In the genomic region with DNA sequence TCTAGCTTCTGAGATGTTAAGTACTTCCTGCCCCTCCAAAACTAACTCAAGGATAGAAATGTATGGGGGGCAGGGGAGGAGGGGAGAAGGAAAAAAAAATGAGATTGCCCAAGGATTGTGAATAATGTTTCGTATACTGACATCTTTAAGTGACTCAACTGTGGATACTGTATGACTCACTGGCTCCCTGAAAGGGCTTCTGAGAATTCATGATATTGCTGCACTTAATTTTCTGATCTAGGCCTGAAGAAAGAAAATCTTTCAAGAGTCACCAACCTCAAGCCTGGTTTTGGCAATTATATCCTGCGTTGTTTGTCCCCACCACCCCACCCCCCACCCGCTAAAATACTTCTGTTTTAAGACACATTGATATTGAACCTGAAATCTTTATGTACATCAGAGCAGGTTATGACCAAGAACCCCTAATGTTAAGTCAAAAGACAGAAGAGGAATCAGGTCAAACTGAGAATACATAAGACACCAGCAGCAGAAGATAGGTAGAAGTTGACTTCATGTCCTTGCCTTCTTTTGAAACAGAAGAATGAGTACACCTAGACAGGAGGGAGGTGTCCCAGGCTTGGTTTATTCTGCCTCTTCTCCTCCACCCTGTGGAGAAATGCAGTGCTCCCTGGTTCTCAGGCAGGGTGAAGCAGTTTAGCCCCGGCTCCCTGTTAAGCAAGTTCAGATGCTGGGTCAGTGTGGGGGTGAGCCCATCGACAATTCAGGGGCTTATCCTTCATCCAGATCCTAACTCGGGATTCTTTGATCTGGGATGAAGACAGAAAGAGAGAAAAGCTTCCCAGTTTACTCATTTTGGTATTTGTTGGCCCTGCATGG, we compare ENCODE assay signal across 10 cellular contexts. TPM values are rescaled to one million over a fixed set of nuclear protein-coding genes. Genes with fewer than 3 reads are reported as not detected.
DNase-seq lines count a peak whose midpoint lies in the region; ATAC-seq and TF ChIP-seq lines count a peak whose summit lies in the region.
"Had no signal": no experiment of that assay in that cellular context is flagged by ENCODE, and none has a peak within 500 bp of the region (broad histone marks: within the 10 kb centered on the region; RNA-seq: fewer than 3 reads in every experiment).

No MANE protein-coding gene starts in this region.

- in situ Hi-C loops in KBM-7 (cut with MboI; ENCODE audit: low pct_unique_long_range_greater_than_20kb, low sequenced_read_pairs) = no loop called here

- no peak overlapping the region for H3K27ac ChIP-seq in body of pancreas

- no peaks in the 10 kb centered on the region for H3K27me3 ChIP-seq in body of pancreas

- WGBS in body of pancreas, 2 donors = 65 to 78% methylated on average over 6 of the region's 6 CpGs

- no peaks in the 10 kb centered on the region for H3K9me3 ChIP-seq in body of pancreas

- peak; percentile 41 for DNase-seq in activated T-cell treated with anti-CD3 and anti-CD28 coated beads, Interleukin-2, amount 50 U/mL, for 24 hours
- DNase-seq in activated T-cell treated with anti-CD3 and anti-CD28 coated beads, Interleukin-2, amount 50 U/mL, for 1 hour = no peak
- peak; percentile 47 for DNase-seq in epithelial cell of proximal tubule (ENCODE audit: low read depth)
- DNase-seq in stimulated activated naive B cell treated with anti-CD40 and anti-IgM and Interleukin-4, amounts not matched to agents 10 μg/mL and 1 μg/mL and 100 μg/mL, for 72 hours = no peak
- DNase-seq in KBM-7 = no peak
- DNase-seq in body of pancreas = no peak
- DNase-seq: T-helper 9 cell had no signal

- H3K9me3 Mint-ChIP-seq in activated T-cell treated with anti-CD3 and anti-CD28 coated beads, Interleukin-2, amount 50 U/mL, for 24 hours = no peaks in the 10 kb centered on the region
- no peaks in the 10 kb centered on the region for H3K9me3 Mint-ChIP-seq in stimulated activated naive B cell treated with anti-CD40 and anti-IgM and Interleukin-4, amounts not matched to agents 10 μg/mL and 1 μg/mL and 100 μg/mL, for 72 hours

- H3K27ac Mint-ChIP-seq in activated T-cell treated with anti-CD3 and anti-CD28 coated beads, Interleukin-2, amount 50 U/mL, for 24 hours = peak overlapping the region; percentile 98
- H3K27ac Mint-ChIP-seq in stimulated activated naive B cell treated with anti-CD40 and anti-IgM and Interleukin-4, amounts not matched to agents 10 μg/mL and 1 μg/mL and 100 μg/mL, for 72 hours = peak overlapping the region; percentile 75

- no peak for TF ChIP-seq POLR2A in body of pancreas (IDR thresholded peaks at IDR 0.05)

- H3K27me3 Mint-ChIP-seq in activated T-cell treated with anti-CD3 and anti-CD28 coated beads, Interleukin-2, amount 50 U/mL, for 24 hours = no peaks in the 10 kb centered on the region
- no peaks in the 10 kb centered on the region for H3K27me3 Mint-ChIP-seq in stimulated activated naive B cell treated with anti-CD40 and anti-IgM and Interleukin-4, amounts not matched to agents 10 μg/mL and 1 μg/mL and 100 μg/mL, for 72 hours

- no peak overlapping the region for H3K4me3 ChIP-seq in epithelial cell of proximal tubule (ENCODE audit: low read depth, low read length)
- no peak overlapping the region for H3K4me3 ChIP-seq in body of pancreas

- no peak for TF ChIP-seq CTCF in epithelial cell of proximal tubule (conservative IDR thresholded peaks at IDR 0.05; ENCODE audit: low read depth, low read length)
- TF ChIP-seq CTCF in body of pancreas (IDR thresholded peaks at IDR 0.05) = no peak

- H3K4me3 Mint-ChIP-seq in activated T-cell treated with anti-CD3 and anti-CD28 coated beads, Interleukin-2, amount 50 U/mL, for 24 hours = peak overlapping the region; percentile 53
- no peak overlapping the region for H3K4me3 Mint-ChIP-seq in stimulated activated naive B cell treated with anti-CD40 and anti-IgM and Interleukin-4, amounts not matched to agents 10 μg/mL and 1 μg/mL and 100 μg/mL, for 72 hours

- intact Hi-C loops in body of pancreas (cut with DNase I) = no loop called here

- H3K36me3 ChIP-seq in body of pancreas (replicated peaks in 1 of 2; ENCODE audit: insufficient read depth in 1 of 2, low read depth in 2 of 2) = peaks cover 0 to 9% of the 10 kb centered on the region in 2 donors

- ATAC-seq in SK-N-SH treated with all-trans-retinoic acid at 6 μM for 48 hours (peak; percentile 19; the same call in 1 of the 3 replicates), GM21825 (IDR thresholded peaks at IDR 0.05; ENCODE audit: unreplicated experiment) (no peak), body of pancreas (no peak)
- no peak for ATAC-seq in stimulated activated naive B cell treated with anti-CD40 and anti-IgM and Interleukin-4, amounts not matched to agents 10 μg/mL and 1 μg/mL and 100 μg/mL, for 72 hours (replicated peaks)
- ATAC-seq: sciatic nerve had no signal

- peaks cover 60% of the 10 kb centered on the region for H3K36me3 Mint-ChIP-seq in activated T-cell treated with anti-CD3 and anti-CD28 coated beads, Interleukin-2, amount 50 U/mL, for 24 hours (ENCODE audit: low read depth)
- H3K36me3 Mint-ChIP-seq in stimulated activated naive B cell treated with anti-CD40 and anti-IgM and Interleukin-4, amounts not matched to agents 10 μg/mL and 1 μg/mL and 100 μg/mL, for 72 hours = peaks cover 28 to 29% of the 10 kb centered on the region in 2 donors

- H3K4me1 Mint-ChIP-seq in activated T-cell treated with anti-CD3 and anti-CD28 coated beads, Interleukin-2, amount 50 U/mL, for 24 hours (ENCODE audit: low read depth) = peaks cover 61% of the 10 kb centered on the region
- peaks cover 15 to 28% of the 10 kb centered on the region in 2 donors for H3K4me1 Mint-ChIP-seq in stimulated activated naive B cell treated with anti-CD40 and anti-IgM and Interleukin-4, amounts not matched to agents 10 μg/mL and 1 μg/mL and 100 μg/mL, for 72 hours

- peaks cover 11% of the 10 kb centered on the region for H3K4me1 ChIP-seq in body of pancreas

TF ChIP-seq in SK-N-SH treated with all-trans-retinoic acid at 6 μM for 48 hours, 23 proteins besides CTCF, POLR2A, EP300 and RAD21:
- TF ChIP-seq, protein P1, sequence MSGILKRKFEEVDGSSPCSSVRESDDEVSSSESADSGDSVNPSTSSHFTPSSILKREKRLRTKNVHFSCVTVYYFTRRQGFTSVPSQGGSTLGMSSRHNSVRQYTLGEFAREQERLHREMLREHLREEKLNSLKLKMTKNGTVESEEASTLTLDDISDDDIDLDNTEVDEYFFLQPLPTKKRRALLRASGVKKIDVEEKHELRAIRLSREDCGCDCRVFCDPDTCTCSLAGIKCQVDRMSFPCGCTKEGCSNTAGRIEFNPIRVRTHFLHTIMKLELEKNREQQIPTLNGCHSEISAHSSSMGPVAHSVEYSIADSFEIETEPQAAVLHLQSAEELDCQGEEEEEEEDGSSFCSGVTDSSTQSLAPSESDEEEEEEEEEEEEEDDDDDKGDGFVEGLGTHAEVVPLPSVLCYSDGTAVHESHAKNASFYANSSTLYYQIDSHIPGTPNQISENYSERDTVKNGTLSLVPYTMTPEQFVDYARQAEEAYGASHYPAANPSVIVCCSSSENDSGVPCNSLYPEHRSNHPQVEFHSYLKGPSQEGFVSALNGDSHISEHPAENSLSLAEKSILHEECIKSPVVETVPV (CRISPR knock-in tag; IDR thresholded peaks at IDR 0.05) = no peak
- TF ChIP-seq TCF4 (CRISPR knock-in tag; IDR thresholded peaks at IDR 0.05; ENCODE audit: borderline replicate concordance) (no peak), RARB (CRISPR knock-in tag; IDR thresholded peaks at IDR 0.05) (no peak), ISL1 (CRISPR knock-in tag; IDR thresholded peaks at IDR 0.05) (no peak), ARNTL (CRISPR knock-in tag; IDR thresholded peaks at IDR 0.05; ENCODE audit: borderline replicate concordance, low read depth) (no peak)
- TF ChIP-seq, protein P2, sequence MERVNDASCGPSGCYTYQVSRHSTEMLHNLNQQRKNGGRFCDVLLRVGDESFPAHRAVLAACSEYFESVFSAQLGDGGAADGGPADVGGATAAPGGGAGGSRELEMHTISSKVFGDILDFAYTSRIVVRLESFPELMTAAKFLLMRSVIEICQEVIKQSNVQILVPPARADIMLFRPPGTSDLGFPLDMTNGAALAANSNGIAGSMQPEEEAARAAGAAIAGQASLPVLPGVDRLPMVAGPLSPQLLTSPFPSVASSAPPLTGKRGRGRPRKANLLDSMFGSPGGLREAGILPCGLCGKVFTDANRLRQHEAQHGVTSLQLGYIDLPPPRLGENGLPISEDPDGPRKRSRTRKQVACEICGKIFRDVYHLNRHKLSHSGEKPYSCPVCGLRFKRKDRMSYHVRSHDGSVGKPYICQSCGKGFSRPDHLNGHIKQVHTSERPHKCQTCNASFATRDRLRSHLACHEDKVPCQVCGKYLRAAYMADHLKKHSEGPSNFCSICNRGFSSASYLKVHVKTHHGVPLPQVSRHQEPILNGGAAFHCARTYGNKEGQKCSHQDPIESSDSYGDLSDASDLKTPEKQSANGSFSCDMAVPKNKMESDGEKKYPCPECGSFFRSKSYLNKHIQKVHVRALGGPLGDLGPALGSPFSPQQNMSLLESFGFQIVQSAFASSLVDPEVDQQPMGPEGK (CRISPR knock-in tag; IDR thresholded peaks at IDR 0.05; ENCODE audit: borderline replicate concordance) = 0 out of 2 replicates have a peak, but pooled peaks have one; percentile 28
- TF ChIP-seq, protein P3, sequence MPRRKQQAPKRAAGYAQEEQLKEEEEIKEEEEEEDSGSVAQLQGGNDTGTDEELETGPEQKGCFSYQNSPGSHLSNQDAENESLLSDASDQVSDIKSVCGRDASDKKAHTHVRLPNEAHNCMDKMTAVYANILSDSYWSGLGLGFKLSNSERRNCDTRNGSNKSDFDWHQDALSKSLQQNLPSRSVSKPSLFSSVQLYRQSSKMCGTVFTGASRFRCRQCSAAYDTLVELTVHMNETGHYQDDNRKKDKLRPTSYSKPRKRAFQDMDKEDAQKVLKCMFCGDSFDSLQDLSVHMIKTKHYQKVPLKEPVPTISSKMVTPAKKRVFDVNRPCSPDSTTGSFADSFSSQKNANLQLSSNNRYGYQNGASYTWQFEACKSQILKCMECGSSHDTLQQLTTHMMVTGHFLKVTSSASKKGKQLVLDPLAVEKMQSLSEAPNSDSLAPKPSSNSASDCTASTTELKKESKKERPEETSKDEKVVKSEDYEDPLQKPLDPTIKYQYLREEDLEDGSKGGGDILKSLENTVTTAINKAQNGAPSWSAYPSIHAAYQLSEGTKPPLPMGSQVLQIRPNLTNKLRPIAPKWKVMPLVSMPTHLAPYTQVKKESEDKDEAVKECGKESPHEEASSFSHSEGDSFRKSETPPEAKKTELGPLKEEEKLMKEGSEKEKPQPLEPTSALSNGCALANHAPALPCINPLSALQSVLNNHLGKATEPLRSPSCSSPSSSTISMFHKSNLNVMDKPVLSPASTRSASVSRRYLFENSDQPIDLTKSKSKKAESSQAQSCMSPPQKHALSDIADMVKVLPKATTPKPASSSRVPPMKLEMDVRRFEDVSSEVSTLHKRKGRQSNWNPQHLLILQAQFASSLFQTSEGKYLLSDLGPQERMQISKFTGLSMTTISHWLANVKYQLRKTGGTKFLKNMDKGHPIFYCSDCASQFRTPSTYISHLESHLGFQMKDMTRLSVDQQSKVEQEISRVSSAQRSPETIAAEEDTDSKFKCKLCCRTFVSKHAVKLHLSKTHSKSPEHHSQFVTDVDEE (CRISPR knock-in tag; IDR thresholded peaks at IDR 0.05) = no peak

RNA-seq across cellular contexts. Expression of a gene that starts 3.3 kb away (rescaled TPM):
- total RNA-seq in epithelial cell of proximal tubule (2.7 and 9.3 TPM in 2 replicates), body of pancreas (10 to 100 TPM in 1 of 2 donors, 1 to 10 TPM in 1; 6.7 to 11.9 TPM)

RNA-seq across cellular contexts. Expression of a gene that starts 46.3 kb away (rescaled TPM):
- 14.6 and 20.5 TPM in 2 replicates for total RNA-seq in epithelial cell of proximal tubule
- total RNA-seq in body of pancreas = 1 to 10 TPM; 9.2 to 9.3 TPM

RNA-seq across cellular contexts. Expression of a gene that starts 56.5 kb away (rescaled TPM):
- total RNA-seq in epithelial cell of proximal tubule = 13.5 and 21.9 TPM in 2 replicates
- 10 to 100 TPM; 17.4 to 25.1 TPM for total RNA-seq in body of pancreas

Comparison
In these comparisons a context has a peak if more than half of its experiments do, and no peak if none do; other contexts are left out.
1. DNase-seq: peak in activated T-cell treated with anti-CD3 and anti-CD28 coated beads, Interleukin-2, amount 50 U/mL, for 24 hours (single experiment) and epithelial cell of proximal tubule (single experiment); none in activated T-cell treated with anti-CD3 and anti-CD28 coated beads, Interleukin-2, amount 50 U/mL, for 1 hour (single experiment), stimulated activated naive B cell treated with anti-CD40 and anti-IgM and Interleukin-4, amounts not matched to agents 10 μg/mL and 1 μg/mL and 100 μg/mL, for 72 hours (single experiment), KBM-7 (single experiment) and body of pancreas (0 of 4).